Comparison of ENCODE assay signal across 8 cellular contexts in the genomic region with DNA sequence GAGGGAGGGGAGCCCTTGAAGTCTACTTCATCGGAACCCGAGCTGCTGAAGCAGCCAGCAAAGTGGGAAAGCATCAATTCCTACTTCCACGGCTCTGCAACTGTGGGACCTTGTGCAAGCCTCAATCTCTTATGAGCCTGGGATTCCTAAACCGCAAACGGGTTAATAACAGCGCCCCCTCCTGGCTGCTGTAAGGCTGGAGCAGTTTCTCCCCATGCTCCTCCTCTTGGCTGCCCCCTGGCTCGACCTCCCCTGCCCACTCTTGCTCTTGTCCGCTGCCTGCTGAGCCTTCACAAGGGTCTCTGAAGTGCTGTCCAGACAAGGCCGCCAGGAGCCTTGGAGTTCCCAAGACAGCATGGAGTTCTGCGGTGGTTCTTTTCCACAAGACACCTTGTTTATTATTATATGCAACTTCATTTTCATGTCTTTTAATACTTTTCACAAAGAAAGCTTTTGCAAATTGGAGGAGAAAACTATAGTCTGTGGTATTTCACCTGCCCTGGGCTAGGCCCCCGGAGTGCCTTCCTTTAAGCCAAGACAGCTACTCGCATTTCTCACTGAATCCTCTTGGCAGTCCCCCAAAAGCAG.
DNase-seq lines count a peak whose midpoint lies in the region; ATAC-seq and TF ChIP-seq lines count a peak whose summit lies in the region.

No MANE protein-coding gene starts in this region.

- CTCF ChIA-PET in activated CD8-positive, alpha-beta memory T cell treated with anti-CD3 and anti-CD28 coated beads, Interleukin-2, amount 10 ng/mL, durations not matched to agents 7 days and 5 days (lab: Charles Lee): no interaction called here

- H3K4me1 Mint-ChIP-seq in activated CD8-positive, alpha-beta memory T cell treated with anti-CD3 and anti-CD28 coated beads, Interleukin-2, amount 10 ng/mL, durations not matched to agents 7 days and 5 days: no peaks in the 10 kb centered on the region

- no peak overlapping the region for H3K4me3 Mint-ChIP-seq in activated CD8-positive, alpha-beta memory T cell treated with anti-CD3 and anti-CD28 coated beads, Interleukin-2, amount 10 ng/mL, durations not matched to agents 7 days and 5 days

- no peaks in the 10 kb centered on the region for H3K4me1 ChIP-seq in RWPE2 (ENCODE audit: insufficient read depth, poor library complexity, severe bottlenecking)

- H3K36me3 ChIP-seq in RWPE2 (ENCODE audit: low read depth): no peaks in the 10 kb centered on the region

- H3K27me3 ChIP-seq in RWPE2 (ENCODE audit: insufficient read depth, poor library complexity, severe bottlenecking): no peaks in the 10 kb centered on the region

- no peaks in the 10 kb centered on the region for H3K36me3 Mint-ChIP-seq in activated CD8-positive, alpha-beta memory T cell treated with anti-CD3 and anti-CD28 coated beads, Interleukin-2, amount 10 ng/mL, durations not matched to agents 7 days and 5 days

- no peak overlapping the region for H3K27ac Mint-ChIP-seq in activated CD8-positive, alpha-beta memory T cell treated with anti-CD3 and anti-CD28 coated beads, Interleukin-2, amount 10 ng/mL, durations not matched to agents 7 days and 5 days

- no peak for DNase-seq in AG09319 (ENCODE audit: extremely low read depth, low read depth)
- no peak for DNase-seq in RWPE2 (ENCODE audit: low spot score)
- peak; percentile 84 for DNase-seq in iPS-NIHi11 (ENCODE audit: low spot score)
- DNase-seq in AG08396 (ENCODE audit: low spot score): no peak
- DNase-seq in activated CD8-positive, alpha-beta memory T cell treated with anti-CD3 and anti-CD28 coated beads, Interleukin-2, amount 10 ng/mL, durations not matched to agents 7 days and 5 days: no peak
- DNase-seq in superior temporal gyrus (ENCODE audit: extremely low spot score): no peak

- H3K27me3 Mint-ChIP-seq in activated CD8-positive, alpha-beta memory T cell treated with anti-CD3 and anti-CD28 coated beads, Interleukin-2, amount 10 ng/mL, durations not matched to agents 7 days and 5 days: no peaks in the 10 kb centered on the region

- no peaks in the 10 kb centered on the region for H3K9me3 ChIP-seq in RWPE2 (ENCODE audit: severe bottlenecking)

- H3K9me3 Mint-ChIP-seq in activated CD8-positive, alpha-beta memory T cell treated with anti-CD3 and anti-CD28 coated beads, Interleukin-2, amount 10 ng/mL, durations not matched to agents 7 days and 5 days (ENCODE audit: low read depth): no peaks in the 10 kb centered on the region

- ATAC-seq in RWPE2 (ENCODE audit: low read depth): no peak
- ATAC-seq in GM21447 (IDR thresholded peaks at IDR 0.05; ENCODE audit: unreplicated experiment): no peak
- no peak for ATAC-seq in activated CD8-positive, alpha-beta memory T cell treated with anti-CD3 and anti-CD28 coated beads, Interleukin-2, amount 10 ng/mL, durations not matched to agents 7 days and 5 days

- H3K4me3 ChIP-seq in GM12875 (ENCODE audit: low read depth, low read length): no peak overlapping the region
- no peak overlapping the region for H3K4me3 ChIP-seq in RWPE2 (ENCODE audit: severe bottlenecking)

- peak; percentile 27 for TF ChIP-seq CTCF in AG09319 (IDR thresholded peaks at IDR 0.05; ENCODE audit: low read depth, low read length)
- TF ChIP-seq CTCF in GM12875 (IDR thresholded peaks at IDR 0.05; ENCODE audit: borderline replicate concordance, insufficient read depth, low read depth, low read length): peak; percentile 70
- TF ChIP-seq CTCF in RWPE2 (IDR thresholded peaks at IDR 0.05; ENCODE audit: poor library complexity, severe bottlenecking): peak; percentile 21

- H3K27ac ChIP-seq in RWPE2 (ENCODE audit: poor library complexity, severe bottlenecking): no peak overlapping the region
